In the genomic region with DNA sequence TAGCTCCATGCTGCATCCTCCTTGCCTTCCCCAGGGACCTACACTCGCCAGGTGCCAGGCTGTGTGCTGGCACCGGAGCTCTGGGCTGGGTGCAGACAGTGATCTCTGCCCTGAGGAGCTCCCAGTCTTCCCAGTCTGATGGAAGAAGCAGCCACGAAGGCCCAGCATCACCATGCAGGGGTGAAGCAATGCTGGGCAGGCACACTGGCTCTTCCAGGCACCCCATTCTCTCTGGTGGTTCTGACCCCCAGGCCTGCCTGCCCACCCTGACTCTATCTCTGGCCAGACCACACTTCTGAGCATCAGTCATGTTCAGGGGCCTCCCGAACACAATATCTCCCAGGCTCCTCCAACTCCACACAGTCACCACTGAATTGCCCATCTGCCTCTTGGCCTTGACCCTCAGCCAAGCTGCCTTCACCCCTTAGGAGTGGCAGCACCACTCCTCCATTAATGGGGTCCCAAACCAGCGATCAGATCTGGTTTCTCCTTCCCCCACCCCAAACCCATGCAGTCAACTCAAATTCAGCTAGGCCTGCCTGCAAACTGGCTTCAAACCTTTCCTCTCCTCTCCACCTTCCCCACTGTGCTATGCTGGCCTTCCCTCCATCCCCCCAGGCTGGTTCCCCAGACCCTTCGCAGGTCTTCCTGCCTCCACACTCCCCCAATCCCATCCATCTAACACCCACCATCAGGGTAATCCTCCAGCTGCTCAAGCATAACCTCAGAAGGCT, we compare ENCODE assay signal across 19 cellular contexts.
"Had no signal": no experiment of that assay in that cellular context is flagged by ENCODE, and none has a peak within 500 bp of the region (broad histone marks: within the 10 kb centered on the region; RNA-seq: fewer than 3 reads in every experiment).

No MANE protein-coding gene starts in this region.

- H3K4me1 ChIP-seq: neural progenitor cell, parathyroid adenoma, psoas muscle, right lobe of liver, upper lobe of right lung had no signal

- H3K4me2 ChIP-seq: neural progenitor cell had no signal

- ATAC-seq: left lobe of liver, psoas muscle, right lobe of liver, upper lobe of right lung had no signal

- H3K9me3 ChIP-seq: right lobe of liver, upper lobe of right lung had no signal

- DNase-seq: cortex of kidney; dorsolateral prefrontal cortex; effector CD8-positive, alpha-beta T cell; heart left ventricle; hypothalamus; kidney glomerular epithelial cell; natural killer cell; occipital lobe; psoas muscle; retina; right lobe of liver; stimulated activated CD4-positive, alpha-beta T cell treated with anti-CD3 and anti-CD28 coated beads, Interleukin-4, amount 100 ng/mL, for 24 hours; upper lobe of right lung had no signal

- H3K27ac ChIP-seq: dorsolateral prefrontal cortex, heart left ventricle, neural progenitor cell, parathyroid adenoma, psoas muscle, right lobe of liver, tibial artery, upper lobe of right lung had no signal

- H3K4me3 ChIP-seq: dorsolateral prefrontal cortex, heart left ventricle, neural progenitor cell, psoas muscle, right lobe of liver, tibial artery, upper lobe of right lung had no signal

- H3K27me3 ChIP-seq: neural progenitor cell had no signal

- H3K9ac ChIP-seq: neural progenitor cell, parathyroid adenoma had no signal

- FAIRE-seq: frontal cortex, islet of Langerhans had no signal

- H3K36me3 ChIP-seq: heart left ventricle, neural progenitor cell, right lobe of liver, tibial artery, upper lobe of right lung had no signal
